ENCODE assay signal across 8 cellular contexts in the genomic region with DNA sequence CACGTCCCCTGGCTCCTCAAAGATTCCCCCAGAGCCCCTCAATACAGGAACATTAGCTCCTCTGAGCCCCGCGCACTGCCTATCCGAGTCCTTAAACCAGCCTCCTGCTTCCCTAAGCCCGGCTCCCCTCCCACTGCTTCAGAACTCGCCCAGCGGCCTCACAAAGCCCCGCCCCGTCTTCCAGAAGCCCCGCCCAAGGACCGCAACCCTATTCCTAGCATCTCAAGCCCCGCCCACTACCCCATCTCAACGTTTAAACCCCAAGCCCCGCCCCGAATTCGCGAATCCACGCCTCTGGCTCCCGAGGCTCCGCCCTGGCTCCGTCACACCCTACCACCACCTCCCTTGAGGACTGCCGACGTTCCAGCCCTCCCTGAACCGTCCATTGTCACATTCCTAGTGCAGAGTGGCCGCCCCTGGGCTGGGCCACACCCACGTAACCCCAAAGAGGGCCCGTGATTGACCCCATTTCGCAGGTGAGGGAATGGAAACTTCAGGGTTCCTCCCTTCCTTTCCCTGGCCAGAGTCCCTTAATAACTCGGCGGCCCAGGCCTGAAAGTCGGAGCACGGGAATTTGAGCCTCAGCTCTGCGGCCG. TPM values are rescaled to one million over a fixed set of nuclear protein-coding genes. Genes with fewer than 3 reads are reported as not detected.
DNase-seq lines count a peak whose midpoint lies in the region; ATAC-seq and TF ChIP-seq lines count a peak whose summit lies in the region.

No MANE protein-coding gene starts in this region.

- peak; percentile 65 for ATAC-seq in GM19395 (IDR thresholded peaks at IDR 0.05; ENCODE audit: unreplicated experiment)
- peak; percentile 21 for ATAC-seq in HG03558 (IDR thresholded peaks at IDR 0.05; ENCODE audit: extremely low read depth, unreplicated experiment)

- DNase-seq in NCI-H748 (lab: John Stamatoyannopoulos, UW; ENCODE audit: unreplicated experiment) = peak; percentile 96
- peak; percentile 99 to 100 for DNase-seq in activated CD4-positive, alpha-beta T cell treated with anti-CD3 and anti-CD28 coated beads, Interleukin-2, amount 50 U/mL, for 48 hours
- peak; percentile 95 to 98 for DNase-seq in dermis microvascular lymphatic vessel endothelial cell (ENCODE audit: low read depth in 2 of 2)
- peak; percentile 97 for DNase-seq in stimulated activated CD4-positive, alpha-beta T cell treated with anti-CD3 and anti-CD28 coated beads, Interleukin-4, amount 100 ng/mL, for 24 hours

- H3K27ac ChIP-seq in BLaER1 = peak overlapping the region; percentile 83
- H3K27ac ChIP-seq in liver (ENCODE audit: low read depth in 1 of 2, low read length in 2 of 2) = peak overlapping the region; percentile 98 to 99

- peaks cover 32% of the 10 kb centered on the region for H4K20me1 ChIP-seq in BLaER1

- H3K9me3 ChIP-seq in BLaER1 (no peaks in the 10 kb centered on the region), liver (ENCODE audit: control insufficient read depth in 4 of 4, low read length in 3 of 4) (no peaks in the 10 kb centered on the region)

- TF ChIP-seq CTCF in liver (IDR thresholded peaks at IDR 0.05; ENCODE audit: low read depth, low read length, missing input control) = no peak

- peak overlapping the region; percentile 94 for H3K4me2 ChIP-seq in BLaER1

- H3K4me3 ChIP-seq in BLaER1 (peak overlapping the region; percentile 84), liver (ENCODE audit: low read depth in 1 of 3, low read length in 3 of 3) (peak overlapping the region; percentile 60 to 86 (median 70))

- 3% methylated on average over 34 of the region's 34 CpGs for WGBS in liver

- H3K4me1 ChIP-seq in BLaER1 (peaks cover 39% of the 10 kb centered on the region), liver (ENCODE audit: control insufficient read depth in 4 of 4, insufficient read depth in 4 of 4, low read length in 3 of 4) (peaks cover 0 to 28% (median 12%) of the 10 kb centered on the region in 4 donors)

- no peaks in the 10 kb centered on the region for H3K27me3 ChIP-seq in BLaER1
- H3K27me3 ChIP-seq in liver (ENCODE audit: control insufficient read depth in 4 of 4, insufficient read depth in 4 of 4, low read length in 3 of 4) = no peaks in the 10 kb centered on the region

- H3K9ac ChIP-seq in BLaER1 (peak overlapping the region; percentile 86), liver (ENCODE audit: low read depth in 1 of 2, low read length in 2 of 2) (peak overlapping the region; percentile 51 to 73)

- peak in 1 of 2 donors; percentile 45 for TF ChIP-seq RAD21 in liver (IDR thresholded peaks at IDR 0.05)

- H3K36me3 ChIP-seq in BLaER1 = no peaks in the 10 kb centered on the region
- H3K36me3 ChIP-seq in liver (ENCODE audit: control insufficient read depth in 4 of 4, insufficient read depth in 3 of 4, low read depth in 1 of 4, low read length in 3 of 4) = no peaks in the 10 kb centered on the region

TF ChIP-seq in liver, 16 proteins besides CTCF, POLR2A, EP300 and RAD21:
- no peak for TF ChIP-seq GABPA (IDR thresholded peaks at IDR 0.05 in 1 of 2, conservative IDR thresholded peaks at IDR 0.05 in 1 of 2)
- TF ChIP-seq YY1 (IDR thresholded peaks at IDR 0.05) = peak; percentile 90
- peak; percentile 46 for TF ChIP-seq NR2F2 (IDR thresholded peaks at IDR 0.05)
- TF ChIP-seq RXRA (IDR thresholded peaks at IDR 0.05) = peak; percentile 75 to 96
- TF ChIP-seq HNF4A (conservative IDR thresholded peaks at IDR 0.05) = peak; percentile 17 to 70
- TF ChIP-seq, protein P1, sequence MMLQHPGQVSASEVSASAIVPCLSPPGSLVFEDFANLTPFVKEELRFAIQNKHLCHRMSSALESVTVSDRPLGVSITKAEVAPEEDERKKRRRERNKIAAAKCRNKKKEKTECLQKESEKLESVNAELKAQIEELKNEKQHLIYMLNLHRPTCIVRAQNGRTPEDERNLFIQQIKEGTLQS (IDR thresholded peaks at IDR 0.05) = no peak
- peak; percentile 29 for TF ChIP-seq HNF4G (IDR thresholded peaks at IDR 0.05)
- peak; percentile 72 for TF ChIP-seq MAX (IDR thresholded peaks at IDR 0.05)
- no peak for TF ChIP-seq TAF1 (conservative IDR thresholded peaks at IDR 0.05)
- TF ChIP-seq, protein P2, sequence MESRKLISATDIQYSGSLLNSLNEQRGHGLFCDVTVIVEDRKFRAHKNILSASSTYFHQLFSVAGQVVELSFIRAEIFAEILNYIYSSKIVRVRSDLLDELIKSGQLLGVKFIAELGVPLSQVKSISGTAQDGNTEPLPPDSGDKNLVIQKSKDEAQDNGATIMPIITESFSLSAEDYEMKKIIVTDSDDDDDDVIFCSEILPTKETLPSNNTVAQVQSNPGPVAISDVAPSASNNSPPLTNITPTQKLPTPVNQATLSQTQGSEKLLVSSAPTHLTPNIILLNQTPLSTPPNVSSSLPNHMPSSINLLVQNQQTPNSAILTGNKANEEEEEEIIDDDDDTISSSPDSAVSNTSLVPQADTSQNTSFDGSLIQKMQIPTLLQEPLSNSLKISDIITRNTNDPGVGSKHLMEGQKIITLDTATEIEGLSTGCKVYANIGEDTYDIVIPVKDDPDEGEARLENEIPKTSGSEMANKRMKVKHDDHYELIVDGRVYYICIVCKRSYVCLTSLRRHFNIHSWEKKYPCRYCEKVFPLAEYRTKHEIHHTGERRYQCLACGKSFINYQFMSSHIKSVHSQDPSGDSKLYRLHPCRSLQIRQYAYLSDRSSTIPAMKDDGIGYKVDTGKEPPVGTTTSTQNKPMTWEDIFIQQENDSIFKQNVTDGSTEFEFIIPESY (IDR thresholded peaks at IDR 0.05) = no peak
- peak; percentile 64 to 88 for TF ChIP-seq EGR1 (IDR thresholded peaks at IDR 0.05; ENCODE audit: low read depth in 2 of 2)
- TF ChIP-seq JUND (IDR thresholded peaks at IDR 0.05) = peak; percentile 48 to 92
- no peak for TF ChIP-seq FOXA1 (IDR thresholded peaks at IDR 0.05)
- peak; percentile 89 for TF ChIP-seq SP1 (IDR thresholded peaks at IDR 0.05)
- no peak for TF ChIP-seq FOXA2 (IDR thresholded peaks at IDR 0.05)
- TF ChIP-seq REST (IDR thresholded peaks at IDR 0.05) = peak; percentile 77

RNA-seq across cellular contexts. Expression of gene CORO1C, which starts 0.6 kb away (rescaled TPM):
- 190 and 213 TPM in 2 replicates for total RNA-seq in dermis microvascular lymphatic vessel endothelial cell
- total RNA-seq in liver = 10 to 100 TPM; 45.8 to 58.6 TPM
- 10 to 100 TPM; 23.2 to 38.1 TPM for polyA plus RNA-seq in liver

Comparison
In these comparisons a context has a peak if more than half of its experiments do, and no peak if none do; other contexts are left out.
1. Peak in every context shown above with its lines: DNase-seq, ATAC-seq, H3K4me3 ChIP-seq and H3K27ac ChIP-seq.